10 cellular contexts compared by ENCODE assay signal in the genomic region with DNA sequence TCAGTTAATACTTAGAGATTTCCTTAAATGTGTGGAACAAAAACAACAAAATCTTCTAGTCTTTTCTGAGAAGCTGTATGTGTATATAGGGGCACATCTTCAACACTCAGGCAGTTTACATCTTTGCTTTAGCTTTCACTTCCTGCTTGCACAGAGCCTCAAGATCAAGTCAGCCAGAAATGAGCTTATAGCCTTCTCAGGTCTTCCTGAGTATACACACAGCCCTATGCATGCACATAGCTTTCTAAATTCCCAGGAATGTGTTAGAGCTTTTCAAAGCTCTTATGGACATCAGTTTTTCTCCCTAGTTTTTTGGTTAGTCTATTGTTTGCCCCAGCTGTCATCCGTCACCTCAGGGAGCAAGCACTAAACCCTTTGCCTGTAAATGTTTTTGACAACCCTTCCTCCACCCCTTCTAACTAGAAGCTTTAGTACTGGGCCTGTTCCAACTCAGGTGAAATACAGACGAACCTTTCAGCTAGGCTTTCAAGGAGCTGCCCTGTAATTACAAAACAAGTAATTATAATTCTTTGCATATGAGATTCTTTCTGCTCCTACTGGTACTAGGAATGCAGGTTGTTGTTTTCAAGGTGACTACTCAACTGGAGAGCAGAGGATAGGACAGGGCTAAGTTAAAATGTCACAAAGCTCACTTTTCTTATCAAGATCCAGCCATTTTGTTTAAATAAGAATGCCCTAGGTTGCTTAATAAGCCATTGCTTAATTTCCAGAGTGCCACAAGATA. TPM values are rescaled to one million over a fixed set of nuclear protein-coding genes. Genes with fewer than 3 reads are reported as not detected.
DNase-seq lines count a peak whose midpoint lies in the region; ATAC-seq, FAIRE-seq and TF ChIP-seq lines count a peak whose summit lies in the region.
"Had no signal": no experiment of that assay in that cellular context is flagged by ENCODE, and none has a peak within 500 bp of the region (broad histone marks: within the 10 kb centered on the region; RNA-seq: fewer than 3 reads in every experiment).

No MANE protein-coding gene starts in this region.

- H3K9me3 ChIP-seq in DND-41 (ENCODE audit: insufficient read depth, low read length, severe bottlenecking) (peaks cover 7% of the 10 kb centered on the region), endothelial cell of umbilical vein (replicated peaks; ENCODE audit: control insufficient read depth, insufficient read depth, low read length) (no peaks in the 10 kb centered on the region), BE2C (no peaks in the 10 kb centered on the region)

- dilution Hi-C loops in endothelial cell of umbilical vein (cut with MboI; ENCODE audit: extremely low pct_ligation_motif_present, low sequenced_read_pairs) = no loop called here

- no peak overlapping the region for H3K9ac ChIP-seq in DND-41 (ENCODE audit: low read depth, low read length)
- H3K9ac ChIP-seq in endothelial cell of umbilical vein (replicated peaks; ENCODE audit: extremely low read depth, insufficient read depth, low read length) = no peak overlapping the region

- no peak overlapping the region for H3K27ac ChIP-seq in DND-41 (ENCODE audit: low read length)
- H3K27ac ChIP-seq in endothelial cell of umbilical vein (ENCODE audit: insufficient read depth, low read depth, low read length) = no peak overlapping the region

- CTCF ChIA-PET in endothelial cell of umbilical vein (lab: Charles Lee) = interaction anchor here (0.6 to 3.1 kb wide), 7 partner anchors 9 to 115 kb away, joined by 3 to 11 read pairs (median 4); a partner anchor contains a TSS

- no peaks in the 10 kb centered on the region for H3K9me1 ChIP-seq in endothelial cell of umbilical vein (replicated peaks; ENCODE audit: control insufficient read depth, extremely low read depth, insufficient read depth, low read length)

- ATAC-seq in DND-41 (ENCODE audit: insufficient read depth, low read depth) (0 out of 3 replicates have a peak, but pooled peaks have one; percentile 57), GM19351 (IDR thresholded peaks at IDR 0.05; ENCODE audit: unreplicated experiment) (peak; percentile 99), HG03354 (IDR thresholded peaks at IDR 0.05; ENCODE audit: poor library complexity, severe bottlenecking, unreplicated experiment) (peak; percentile 83)

- H3K36me3 ChIP-seq in DND-41 (ENCODE audit: insufficient read depth, low read length) (no peaks in the 10 kb centered on the region), endothelial cell of umbilical vein (ENCODE audit: control insufficient read depth in 2 of 2, extremely low read depth in 1 of 2, insufficient read depth in 2 of 2, low read length in 2 of 2) (no peaks in the 10 kb centered on the region), BE2C (no peaks in the 10 kb centered on the region)

- H3K4me2 ChIP-seq in DND-41 (ENCODE audit: insufficient read depth, low read length) (no peak overlapping the region), endothelial cell of umbilical vein (ENCODE audit: insufficient read depth, low read length) (no peak overlapping the region)

- DNase-seq in DND-41 = no peak
- DNase-seq in endothelial cell of umbilical vein (ENCODE audit: low read depth, low spot score) = peak; percentile 20
- DNase-seq in G401 (ENCODE audit: low spot score) = no peak
- no peak for DNase-seq in BE2C
- DNase-seq in epidermal melanocyte (ENCODE audit: insufficient read length, low spot score) = no peak
- no peak for DNase-seq in amniotic stem cell (lab: John Stamatoyannopoulos, UW)
- DNase-seq: NCI-H187; stimulated activated CD4-positive, alpha-beta T cell treated with anti-CD3 and anti-CD28 coated beads, Interleukin-2, amount 100 ng/mL, for 48 hours had no signal

- no peak overlapping the region for H3K4me3 ChIP-seq in DND-41 (ENCODE audit: low read depth in 1 of 2, low read length in 2 of 2)
- no peak overlapping the region for H3K4me3 ChIP-seq in endothelial cell of umbilical vein (replicated peaks in 1 of 3; ENCODE audit: insufficient read depth in 1 of 3, low read depth in 1 of 3, low read length in 3 of 3)
- H3K4me3 ChIP-seq in BE2C (ENCODE audit: low read depth, low read length) = no peak overlapping the region

- no peaks in the 10 kb centered on the region for H3K79me2 ChIP-seq in DND-41 (ENCODE audit: insufficient read depth, low read length)
- H3K79me2 ChIP-seq in endothelial cell of umbilical vein (ENCODE audit: control insufficient read depth, insufficient read depth, low read length) = no peaks in the 10 kb centered on the region

- H4K20me1 ChIP-seq in DND-41 (ENCODE audit: insufficient read depth, low read length) (no peaks in the 10 kb centered on the region), endothelial cell of umbilical vein (replicated peaks; ENCODE audit: control insufficient read depth, extremely low read depth, insufficient read depth, low read length) (no peaks in the 10 kb centered on the region)

- no peaks in the 10 kb centered on the region for H3K4me1 ChIP-seq in DND-41 (ENCODE audit: insufficient read depth, low read length)
- H3K4me1 ChIP-seq in endothelial cell of umbilical vein (ENCODE audit: control insufficient read depth, extremely low read depth, insufficient read depth, low read length) = no peaks in the 10 kb centered on the region
- H3K4me1 ChIP-seq in BE2C = peaks cover 3% of the 10 kb centered on the region; the same call in 1 of the 2 replicates

- in situ Hi-C loops in G401 (cut with HindIII; ENCODE audit: low sequenced_read_pairs) = no loop called here

- BruUV-seq in endothelial cell of umbilical vein (replicated peaks; lab: Mats Ljungman, UMichigan) = no TSS peak

- POLR2A ChIA-PET in endothelial cell of umbilical vein (lab: Charles Lee) = interaction anchor here (1.1 kb wide), 1 partner anchor 22 kb away, joined by 7 read pairs; a partner anchor contains a TSS

- peak; percentile 12 for FAIRE-seq in endothelial cell of umbilical vein (lab: Jason Lieb, UNC)

- H3K27me3 ChIP-seq in DND-41 (ENCODE audit: insufficient read depth, low read length, poor library complexity) (peaks cover 2% of the 10 kb centered on the region), endothelial cell of umbilical vein (ENCODE audit: control insufficient read depth in 2 of 2, insufficient read depth in 2 of 2, low read length in 2 of 2) (no peaks in the 10 kb centered on the region), BE2C (peaks cover 24% of the 10 kb centered on the region)

- H2AFZ ChIP-seq in DND-41 (ENCODE audit: low read depth, low read length) (no peak overlapping the region), endothelial cell of umbilical vein (ENCODE audit: low read depth, low read length) (no peak overlapping the region)

- intact Hi-C loops in endothelial cell of umbilical vein (cut with micrococcal nuclease) = no loop called here

- TF ChIP-seq CTCF in DND-41 (IDR thresholded peaks at IDR 0.05; ENCODE audit: borderline replicate concordance, extremely low read depth, low read length, poor library complexity, severe bottlenecking) = no peak
- TF ChIP-seq CTCF in endothelial cell of umbilical vein (IDR thresholded peaks at IDR 0.05; ENCODE audit: extremely low read depth in 1 of 2, insufficient read depth in 1 of 2, low read depth in 1 of 2, low read length in 2 of 2) = no peak
- TF ChIP-seq CTCF in BE2C (IDR thresholded peaks at IDR 0.05; ENCODE audit: low read depth, low read length) = no peak

- no peak for TF ChIP-seq POLR2A in endothelial cell of umbilical vein (IDR thresholded peaks at IDR 0.05; ENCODE audit: low read depth, low read length)

TF ChIP-seq in endothelial cell of umbilical vein, 7 proteins besides CTCF, POLR2A, EP300 and RAD21:
- TF ChIP-seq FOS (IDR thresholded peaks at IDR 0.05; ENCODE audit: borderline replicate concordance, insufficient read depth, low read length) (no peak), EZH2 (IDR thresholded peaks at IDR 0.05; ENCODE audit: borderline replicate concordance, low read depth, low read length, severe bottlenecking) (no peak), POLR2AphosphoS5 (IDR thresholded peaks at IDR 0.05; ENCODE audit: insufficient read depth, low read depth, low read length) (no peak), MYC (IDR thresholded peaks at IDR 0.05; ENCODE audit: low read depth, low read length) (no peak), GATA2 (IDR thresholded peaks at IDR 0.05; ENCODE audit: insufficient read depth, insufficient read length, low read depth, low read length) (no peak), JUN (IDR thresholded peaks at IDR 0.05; ENCODE audit: borderline replicate concordance, insufficient read depth, insufficient read length, low read depth) (no peak)
- TF ChIP-seq, protein P1, sequence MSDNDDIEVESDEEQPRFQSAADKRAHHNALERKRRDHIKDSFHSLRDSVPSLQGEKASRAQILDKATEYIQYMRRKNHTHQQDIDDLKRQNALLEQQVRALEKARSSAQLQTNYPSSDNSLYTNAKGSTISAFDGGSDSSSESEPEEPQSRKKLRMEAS (IDR thresholded peaks at IDR 0.05; ENCODE audit: insufficient read depth, insufficient read length) = no peak

RNA-seq across cellular contexts. Expression of a gene that starts 22.6 kb away (rescaled TPM):
- total RNA-seq in endothelial cell of umbilical vein = 65.5 and 88.5 TPM in 2 replicates
- 41.7 and 48.3 TPM in 2 replicates for polyA plus RNA-seq in endothelial cell of umbilical vein
- 37.8 and 43.6 TPM in 2 replicates for polyA plus RNA-seq in endothelial cell of umbilical vein (2011; cell fraction: cytosol; rRNA removed)
- polyA plus RNA-seq in endothelial cell of umbilical vein (2011; cell fraction: nucleus; rRNA removed) = 167 and 171 TPM in 2 replicates
- polyA plus RNA-seq in endothelial cell of umbilical vein (2012) = 22.8 and 28.8 TPM in 2 replicates
- 114 and 120 TPM in 2 replicates for polyA minus RNA-seq in endothelial cell of umbilical vein
- polyA minus RNA-seq in endothelial cell of umbilical vein (2011; cell fraction: cytosol; rRNA and poly(A)+ RNA removed) = 4.7 TPM
- 329 and 332 TPM in 2 replicates for polyA minus RNA-seq in endothelial cell of umbilical vein (2011; cell fraction: nucleus; rRNA and poly(A)+ RNA removed)
- 10.8 and 12.0 TPM in 2 replicates for total RNA-seq in G401 (2014; rRNA removed; shearing (Covaris generic))
- polyA plus RNA-seq in BE2C (2012; ENCODE audit: insufficient read depth, insufficient read length, low read depth) = 13.1 TPM
